Comparison of ENCODE assay signal across 10 cellular contexts in genomic region chr22:27238935-27239510, GRCh38.
A peak's percentile ranks its signal among the peaks of the same experiment; 100 is the strongest.
DNase-seq lines count a peak whose midpoint lies in the region; ATAC-seq and TF ChIP-seq lines count a peak whose summit lies in the region.
"Had no signal": no experiment of that assay in that cellular context is flagged by ENCODE, and none has a peak within 500 bp of the region (broad histone marks: within the 10 kb centered on the region; RNA-seq: fewer than 3 reads in every experiment).

No MANE protein-coding gene starts in this region.

- no peak for TF ChIP-seq CTCF in AG09309 (IDR thresholded peaks at IDR 0.05; ENCODE audit: control insufficient read depth, insufficient read depth, low read depth, low read length, missing control alignments)
- no peak for TF ChIP-seq CTCF in mucosa of descending colon (IDR thresholded peaks at IDR 0.05)

- H3K4me3 ChIP-seq in AG09309 (ENCODE audit: control insufficient read depth, low read depth, low read length) (no peak overlapping the region), mucosa of descending colon (no peak overlapping the region)

- intact Hi-C loops in mucosa of descending colon (cut with DNase I, micrococcal nuclease), result no loop called here

- peak; percentile 34 for ATAC-seq in mucosa of descending colon

- DNase-seq in AG09309 (ENCODE audit: low read depth) (peak; percentile 89), NCI-H446 (lab: John Stamatoyannopoulos, UW) (peak; percentile 61 to 89), epithelial cell of prostate (ENCODE audit: low read depth, low spot score) (peak; percentile 88), mucosa of descending colon (peak; percentile 18 to 73 (median 32)), NCI-H1930 (lab: John Stamatoyannopoulos, UW) (no peak), cerebellum (ENCODE audit: low spot score) (no peak), mesenteric fat pad (ENCODE audit: low spot score) (no peak)
- no peak for DNase-seq in activated CD4-positive, CD25-positive, alpha-beta regulatory T cell treated with anti-CD3 and anti-CD28 coated beads, Interleukin-2, amount 50 U/mL, for 72 hours
- DNase-seq: activated CD4-positive, alpha-beta memory T cell treated with anti-CD3 and anti-CD28 coated beads, Interleukin-2, amount 10 ng/mL, durations not matched to agents 7 days and 5 days; NCI-H146 had no signal

- H3K4me1 ChIP-seq in mucosa of descending colon (ENCODE audit: low read depth), result no peaks in the 10 kb centered on the region

- no peaks in the 10 kb centered on the region for H3K9me3 ChIP-seq in mucosa of descending colon

- H3K27ac ChIP-seq in epithelial cell of prostate, result no peak overlapping the region

- no peaks in the 10 kb centered on the region for H3K36me3 ChIP-seq in mucosa of descending colon (ENCODE audit: low read depth)

Comparison
In these comparisons a context has a peak if more than half of its experiments do, and no peak if none do; other contexts are left out.
1. DNase-seq: peak in AG09309 (single experiment), NCI-H446 (2 of 2), epithelial cell of prostate (single experiment) and mucosa of descending colon (3 of 3); none in NCI-H1930 (0 of 2), activated CD4-positive, CD25-positive, alpha-beta regulatory T cell treated with anti-CD3 and anti-CD28 coated beads, Interleukin-2, amount 50 U/mL, for 72 hours (single experiment), cerebellum (single experiment) and mesenteric fat pad (single experiment).